Comparison of ENCODE assay signal across 19 cellular contexts in genomic region chr1:234870582-234870981, GRCh38.
DNase-seq lines count a peak whose midpoint lies in the region; ATAC-seq and TF ChIP-seq lines count a peak whose summit lies in the region.
"Had no signal": no experiment of that assay in that cellular context is flagged by ENCODE, and none has a peak within 500 bp of the region (broad histone marks: within the 10 kb centered on the region; RNA-seq: fewer than 3 reads in every experiment).

No MANE protein-coding gene starts in this region.

- peaks cover 53 to 55% of the 10 kb centered on the region in 2 donors for H3K4me1 Mint-ChIP-seq in natural killer cell treated with Interleukin-12 subunit alpha and Interleukin-12 subunit beta and Interleukin-15 and Interleukin-18, amount 100 ng/mL, for 72 hours (ENCODE audit: low read depth in 2 of 2)
- H3K4me1 Mint-ChIP-seq in natural killer cell: peaks cover 19 to 22% of the 10 kb centered on the region in 2 donors
- peaks cover 75% of the 10 kb centered on the region for H3K4me1 Mint-ChIP-seq in dendritic cell treated with granulocyte-macrophage colony-stimulating factor and Interleukin-4, amounts not matched to agents 40 ng/mL and 50 ng/mL, for 4 days (ENCODE audit: low read depth)
- peaks cover 9 to 25% of the 10 kb centered on the region in 2 donors for H3K4me1 Mint-ChIP-seq in stimulated activated naive B cell treated with anti-CD40 and anti-IgM and Interleukin-4, amounts not matched to agents 10 μg/mL and 1 μg/mL and 100 μg/mL, for 72 hours
- H3K4me1 Mint-ChIP-seq in endothelial cell (ENCODE audit: unreplicated experiment): peaks cover 12% of the 10 kb centered on the region
- peaks cover 34% of the 10 kb centered on the region for H3K4me1 Mint-ChIP-seq in neural progenitor cell

- H3K27ac Mint-ChIP-seq in natural killer cell treated with Interleukin-12 subunit alpha and Interleukin-12 subunit beta and Interleukin-15 and Interleukin-18, amount 100 ng/mL, for 72 hours: peak overlapping the region in 1 of 2 donors; percentile 77
- H3K27ac Mint-ChIP-seq in natural killer cell (no peak overlapping the region), endothelial cell (ENCODE audit: unreplicated experiment) (no peak overlapping the region), neural progenitor cell (no peak overlapping the region)
- peak overlapping the region; percentile 15 for H3K27ac Mint-ChIP-seq in dendritic cell treated with granulocyte-macrophage colony-stimulating factor and Interleukin-4, amounts not matched to agents 40 ng/mL and 50 ng/mL, for 4 days
- no peak overlapping the region for H3K27ac Mint-ChIP-seq in stimulated activated naive B cell treated with anti-CD40 and anti-IgM and Interleukin-4, amounts not matched to agents 10 μg/mL and 1 μg/mL and 100 μg/mL, for 72 hours

- no peak overlapping the region for H3K9ac ChIP-seq in neural progenitor cell

- no peaks in the 10 kb centered on the region for H3K79me2 ChIP-seq in neural progenitor cell (ENCODE audit: low read depth)

- no peaks in the 10 kb centered on the region for H4K20me1 ChIP-seq in neural progenitor cell (ENCODE audit: low read depth)

- peak; percentile 34 for DNase-seq in natural killer cell treated with Interleukin-12 subunit alpha and Interleukin-12 subunit beta and Interleukin-15 and Interleukin-18, amount 100 ng/mL, for 72 hours (ENCODE audit: low spot score)
- DNase-seq in natural killer cell (no peak), NB4 (ENCODE audit: low read depth) (peak; percentile 45), endothelial cell (ENCODE audit: low spot score) (no peak), neural progenitor cell (ENCODE audit: low spot score) (no peak)
- DNase-seq in stimulated activated naive B cell treated with anti-CD40 and anti-IgM and Interleukin-4, amounts not matched to agents 10 μg/mL and 1 μg/mL and 100 μg/mL, for 72 hours: no peak
- DNase-seq in stimulated activated CD4-positive, alpha-beta T cell treated with anti-CD3 and anti-CD28 coated beads, Interleukin-15, amount 100 ng/mL, for 24 hours: no peak
- DNase-seq: ACHN, DMS153, GDM1, HCEC 1CT, MM.1S, NCI-H1105, NCI-H2081 treated with DMSO at 0.1 percent for 48 hours, NCI-H510A had no signal

- TF ChIP-seq POLR2A in NB4 (IDR thresholded peaks at IDR 0.05; ENCODE audit: extremely low read depth, insufficient read length): no peak

- H2AFZ ChIP-seq in neural progenitor cell (replicated peaks): no peak overlapping the region

- no peak overlapping the region for H3K4me3 Mint-ChIP-seq in natural killer cell treated with Interleukin-12 subunit alpha and Interleukin-12 subunit beta and Interleukin-15 and Interleukin-18, amount 100 ng/mL, for 72 hours
- H3K4me3 Mint-ChIP-seq in natural killer cell: no peak overlapping the region
- no peak overlapping the region for H3K4me3 Mint-ChIP-seq in dendritic cell treated with granulocyte-macrophage colony-stimulating factor and Interleukin-4, amounts not matched to agents 40 ng/mL and 50 ng/mL, for 4 days
- H3K4me3 Mint-ChIP-seq in stimulated activated naive B cell treated with anti-CD40 and anti-IgM and Interleukin-4, amounts not matched to agents 10 μg/mL and 1 μg/mL and 100 μg/mL, for 72 hours: no peak overlapping the region
- H3K4me3 Mint-ChIP-seq in endothelial cell (ENCODE audit: unreplicated experiment): no peak overlapping the region
- no peak overlapping the region for H3K4me3 Mint-ChIP-seq in neural progenitor cell

- H3K36me3 Mint-ChIP-seq in natural killer cell treated with Interleukin-12 subunit alpha and Interleukin-12 subunit beta and Interleukin-15 and Interleukin-18, amount 100 ng/mL, for 72 hours: no peaks in the 10 kb centered on the region
- H3K36me3 Mint-ChIP-seq in natural killer cell (no peaks in the 10 kb centered on the region), endothelial cell (ENCODE audit: low read depth, unreplicated experiment) (no peaks in the 10 kb centered on the region), neural progenitor cell (no peaks in the 10 kb centered on the region)
- peaks cover 4% of the 10 kb centered on the region for H3K36me3 Mint-ChIP-seq in dendritic cell treated with granulocyte-macrophage colony-stimulating factor and Interleukin-4, amounts not matched to agents 40 ng/mL and 50 ng/mL, for 4 days (ENCODE audit: low read depth)
- H3K36me3 Mint-ChIP-seq in stimulated activated naive B cell treated with anti-CD40 and anti-IgM and Interleukin-4, amounts not matched to agents 10 μg/mL and 1 μg/mL and 100 μg/mL, for 72 hours: no peaks in the 10 kb centered on the region

- H3K4me2 ChIP-seq in neural progenitor cell: no peak overlapping the region

- peaks cover 5% of the 10 kb centered on the region for H3F3A ChIP-seq in neural progenitor cell (ENCODE audit: low read depth)

- no peak overlapping the region for H3K27ac ChIP-seq in neural progenitor cell
- H3K27ac ChIP-seq: C4-2B, HL-60 had no signal

- H3K27me3 ChIP-seq in neural progenitor cell: no peaks in the 10 kb centered on the region
- H3K27me3 ChIP-seq: SJSA1 had no signal

- H3K36me3 ChIP-seq in neural progenitor cell: no peaks in the 10 kb centered on the region
- H3K36me3 ChIP-seq: SJSA1 had no signal

- peaks cover 10% of the 10 kb centered on the region for H3K4me1 ChIP-seq in neural progenitor cell

- no peak for ATAC-seq in natural killer cell treated with Interleukin-12 subunit alpha and Interleukin-12 subunit beta and Interleukin-15 and Interleukin-18, amount 100 ng/mL, for 72 hours
- no peak for ATAC-seq in natural killer cell
- peak; percentile 25 to 59 for ATAC-seq in stimulated activated naive B cell treated with anti-CD40 and anti-IgM and Interleukin-4, amounts not matched to agents 10 μg/mL and 1 μg/mL and 100 μg/mL, for 72 hours (replicated peaks)

- H3K9me3 Mint-ChIP-seq in natural killer cell treated with Interleukin-12 subunit alpha and Interleukin-12 subunit beta and Interleukin-15 and Interleukin-18, amount 100 ng/mL, for 72 hours: no peaks in the 10 kb centered on the region
- H3K9me3 Mint-ChIP-seq in natural killer cell: no peaks in the 10 kb centered on the region
- no peaks in the 10 kb centered on the region for H3K9me3 Mint-ChIP-seq in dendritic cell treated with granulocyte-macrophage colony-stimulating factor and Interleukin-4, amounts not matched to agents 40 ng/mL and 50 ng/mL, for 4 days
- H3K9me3 Mint-ChIP-seq in stimulated activated naive B cell treated with anti-CD40 and anti-IgM and Interleukin-4, amounts not matched to agents 10 μg/mL and 1 μg/mL and 100 μg/mL, for 72 hours: no peaks in the 10 kb centered on the region
- no peaks in the 10 kb centered on the region for H3K9me3 Mint-ChIP-seq in endothelial cell (ENCODE audit: unreplicated experiment)
- peaks cover 2% of the 10 kb centered on the region for H3K9me3 Mint-ChIP-seq in neural progenitor cell

- H3K9me3 ChIP-seq in neural progenitor cell (ENCODE audit: low read depth): no peaks in the 10 kb centered on the region
- H3K9me3 ChIP-seq: SJSA1 had no signal

- no peaks in the 10 kb centered on the region for H3K27me3 Mint-ChIP-seq in natural killer cell treated with Interleukin-12 subunit alpha and Interleukin-12 subunit beta and Interleukin-15 and Interleukin-18, amount 100 ng/mL, for 72 hours
- H3K27me3 Mint-ChIP-seq in natural killer cell (ENCODE audit: low read depth in 2 of 2) (peaks cover 0 to 4% of the 10 kb centered on the region in 2 donors), endothelial cell (ENCODE audit: unreplicated experiment) (peaks cover 2% of the 10 kb centered on the region), neural progenitor cell (ENCODE audit: insufficient read depth, low read depth) (no peaks in the 10 kb centered on the region)
- no peaks in the 10 kb centered on the region for H3K27me3 Mint-ChIP-seq in dendritic cell treated with granulocyte-macrophage colony-stimulating factor and Interleukin-4, amounts not matched to agents 40 ng/mL and 50 ng/mL, for 4 days
- no peaks in the 10 kb centered on the region for H3K27me3 Mint-ChIP-seq in stimulated activated naive B cell treated with anti-CD40 and anti-IgM and Interleukin-4, amounts not matched to agents 10 μg/mL and 1 μg/mL and 100 μg/mL, for 72 hours

- no peak overlapping the region for H3K4me3 ChIP-seq in NB4 (ENCODE audit: low read depth, low read length)
- no peak overlapping the region for H3K4me3 ChIP-seq in neural progenitor cell
- H3K4me3 ChIP-seq: SJSA1 had no signal

- TF ChIP-seq CTCF in natural killer cell (IDR thresholded peaks at IDR 0.05): no peak
- no peak for TF ChIP-seq CTCF in NB4 (IDR thresholded peaks at IDR 0.05; ENCODE audit: low read depth, low read length)
- TF ChIP-seq CTCF in endothelial cell (IDR thresholded peaks at IDR 0.05; ENCODE audit: unreplicated experiment): no peak
- TF ChIP-seq CTCF in neural progenitor cell (IDR thresholded peaks at IDR 0.05): no peak

- intact Hi-C loops in natural killer cell (cut with micrococcal nuclease): no loop called here
- intact Hi-C loops in dendritic cell treated with granulocyte-macrophage colony-stimulating factor and Interleukin-4, amounts not matched to agents 40 ng/mL and 50 ng/mL, for 4 days (cut with micrococcal nuclease): no loop called here

Comparison
In these comparisons a context has a peak if more than half of its experiments do, and no peak if none do; other contexts are left out.
1. DNase-seq: peak in natural killer cell treated with Interleukin-12 subunit alpha and Interleukin-12 subunit beta and Interleukin-15 and Interleukin-18, amount 100 ng/mL, for 72 hours (single experiment) and NB4 (single experiment); none in natural killer cell (single experiment), stimulated activated naive B cell treated with anti-CD40 and anti-IgM and Interleukin-4, amounts not matched to agents 10 μg/mL and 1 μg/mL and 100 μg/mL, for 72 hours (single experiment), endothelial cell (single experiment), neural progenitor cell (single experiment) and stimulated activated CD4-positive, alpha-beta T cell treated with anti-CD3 and anti-CD28 coated beads, Interleukin-15, amount 100 ng/mL, for 24 hours (single experiment).
2. ATAC-seq: peak in stimulated activated naive B cell treated with anti-CD40 and anti-IgM and Interleukin-4, amounts not matched to agents 10 μg/mL and 1 μg/mL and 100 μg/mL, for 72 hours (2 of 2); none in natural killer cell treated with Interleukin-12 subunit alpha and Interleukin-12 subunit beta and Interleukin-15 and Interleukin-18, amount 100 ng/mL, for 72 hours (0 of 2) and natural killer cell (0 of 3).